In genomic region chr16:10871157-10871991, GRCh38 we compare ENCODE assay signal across 9 cellular contexts. TPM values are rescaled to one million over a fixed set of nuclear protein-coding genes. Genes with fewer than 3 reads are reported as not detected.
DNase-seq lines count a peak whose midpoint lies in the region; ATAC-seq and TF ChIP-seq lines count a peak whose summit lies in the region.
"Had no signal": no experiment of that assay in that cellular context is flagged by ENCODE, and none has a peak within 500 bp of the region (broad histone marks: within the 10 kb centered on the region; RNA-seq: fewer than 3 reads in every experiment).

No MANE protein-coding gene starts in this region.

- H3K4me1 Mint-ChIP-seq in activated CD4-positive, alpha-beta T cell treated with anti-CD3 and anti-CD28 coated beads for 36 hours, result peaks cover 51% of the 10 kb centered on the region

- intact Hi-C loops in activated CD4-positive, alpha-beta T cell treated with anti-CD3 and anti-CD28 coated beads for 36 hours (cut with DNase I, micrococcal nuclease), result loop anchor here (1.0 to 5.0 kb wide), 8 partner anchors 10 to 353 kb away; partner anchors contain the start of gene DEXI (in 1 of the 2)
- intact Hi-C loops in Panc1 (cut with micrococcal nuclease; ENCODE audit: unreplicated experiment), result no loop called here

- H3K36me3 Mint-ChIP-seq in activated CD4-positive, alpha-beta T cell treated with anti-CD3 and anti-CD28 coated beads for 36 hours (ENCODE audit: low read depth), result no peaks in the 10 kb centered on the region

- H3K4me3 ChIP-seq in Panc1 (ENCODE audit: low read depth in 2 of 2, low read length in 2 of 2) (no peak overlapping the region), lung (no peak overlapping the region), subcutaneous abdominal adipose tissue (ENCODE audit: low read depth in 1 of 5, low read length in 5 of 5) (peak overlapping the region in 1 of 5 donors; percentile 0), coronary artery (no peak overlapping the region)

- H3K27me3 ChIP-seq in Panc1 (ENCODE audit: control insufficient read depth, insufficient read depth, low read length) (peaks cover 10% of the 10 kb centered on the region), lung (ENCODE audit: control insufficient read depth, insufficient read depth) (no peaks in the 10 kb centered on the region), subcutaneous abdominal adipose tissue (ENCODE audit: control insufficient read depth in 5 of 5, insufficient read depth in 4 of 5, low read length in 5 of 5) (peaks cover 0 to 9% (median 2%) of the 10 kb centered on the region in 5 donors)

- CTCF ChIA-PET in activated CD4-positive, alpha-beta T cell treated with anti-CD3 and anti-CD28 coated beads for 36 hours (lab: Charles Lee), result interaction anchor here (0.7 to 0.9 kb wide), 3 partner anchors 13 to 66 kb away, joined by 3 to 4 read pairs (median 3); no protein-coding TSS in a partner anchor
- CTCF ChIA-PET in Panc1 (lab: Charles Lee), result interaction anchor here (0.6 kb wide), 1 partner anchor 1457 kb away, joined by 3 read pairs; no protein-coding TSS in a partner anchor

- H3K9me3 ChIP-seq in Panc1 (ENCODE audit: control insufficient read depth, insufficient read depth, low read depth, low read length) (no peaks in the 10 kb centered on the region), lung (ENCODE audit: control insufficient read depth in 2 of 2, insufficient read depth in 1 of 2, low read length in 1 of 2) (no peaks in the 10 kb centered on the region), subcutaneous abdominal adipose tissue (ENCODE audit: control insufficient read depth in 5 of 5, low read length in 5 of 5) (no peaks in the 10 kb centered on the region)

- TF ChIP-seq CTCF in Panc1 (IDR thresholded peaks at IDR 0.05) (no peak), lung (IDR thresholded peaks at IDR 0.05; ENCODE audit: control extremely low read depth, extremely low read depth) (no peak), coronary artery (IDR thresholded peaks at IDR 0.05) (no peak)

- peak overlapping the region; percentile 7 for H3K4me3 Mint-ChIP-seq in activated CD4-positive, alpha-beta T cell treated with anti-CD3 and anti-CD28 coated beads for 36 hours

- peaks cover 43% of the 10 kb centered on the region for H3K27me3 Mint-ChIP-seq in activated CD4-positive, alpha-beta T cell treated with anti-CD3 and anti-CD28 coated beads for 36 hours

- H3K9ac ChIP-seq in subcutaneous abdominal adipose tissue (ENCODE audit: low read length in 5 of 5), result peak overlapping the region in 2 of 5 donors; percentile 26 to 53

- H3K27ac ChIP-seq in Panc1 (ENCODE audit: low read length) (no peak overlapping the region), lung (ENCODE audit: low read depth in 1 of 2, low read length in 1 of 2) (peak overlapping the region in 1 of 2 donors; percentile 90), subcutaneous abdominal adipose tissue (ENCODE audit: low read depth, low read length) (peak overlapping the region; percentile 70), coronary artery (peak overlapping the region in 1 of 2 donors; percentile 75)

- H3K9me3 Mint-ChIP-seq in activated CD4-positive, alpha-beta T cell treated with anti-CD3 and anti-CD28 coated beads for 36 hours (ENCODE audit: low read depth), result no peaks in the 10 kb centered on the region

- peak; percentile 92 for ATAC-seq in activated CD4-positive, alpha-beta T cell treated with anti-CD3 and anti-CD28 coated beads for 36 hours
- ATAC-seq in HG03039 (IDR thresholded peaks at IDR 0.05; ENCODE audit: unreplicated experiment) (peak; percentile 55), Panc1 (peak; percentile 82), lung (ENCODE audit: insufficient read depth, low FRiP score) (peak; percentile 88)

- H3K36me3 ChIP-seq in Panc1 (ENCODE audit: control insufficient read depth, insufficient read depth, low read length) (no peaks in the 10 kb centered on the region), lung (ENCODE audit: control insufficient read depth in 2 of 2, insufficient read depth in 2 of 2, low read length in 2 of 2) (no peaks in the 10 kb centered on the region), subcutaneous abdominal adipose tissue (ENCODE audit: control insufficient read depth in 5 of 5, insufficient read depth in 5 of 5, low read length in 5 of 5) (no peaks in the 10 kb centered on the region)

- no peaks in the 10 kb centered on the region for H3K4me1 ChIP-seq in Panc1 (ENCODE audit: control insufficient read depth, insufficient read depth, low read length)
- H3K4me1 ChIP-seq in lung (ENCODE audit: control insufficient read depth in 2 of 2, insufficient read depth in 2 of 2, low read length in 2 of 2), result peaks cover 0 to 29% of the 10 kb centered on the region in 2 donors
- peaks cover 12 to 58% (median 32%) of the 10 kb centered on the region in 5 donors for H3K4me1 ChIP-seq in subcutaneous abdominal adipose tissue (ENCODE audit: control insufficient read depth in 5 of 5, insufficient read depth in 5 of 5, low read length in 5 of 5)

- POLR2A ChIA-PET in activated CD4-positive, alpha-beta T cell treated with anti-CD3 and anti-CD28 coated beads for 36 hours (lab: Charles Lee), result no interaction called here
- POLR2A ChIA-PET in Panc1 (lab: Charles Lee), result no interaction called here

- in situ Hi-C loops in Panc1 (cut with HindIII; ENCODE audit: low pct_unique_long_range_greater_than_20kb, low sequenced_read_pairs), result no loop called here

- H3K27ac Mint-ChIP-seq in activated CD4-positive, alpha-beta T cell treated with anti-CD3 and anti-CD28 coated beads for 36 hours, result peak overlapping the region; percentile 71

- 18 to 23% methylated on average over 10 of the region's 10 CpGs for WGBS in lung, 2 donors

- no TSS peak for BruUV-seq in Panc1 (replicated peaks; lab: Mats Ljungman, UMichigan)

- DNase-seq in activated CD4-positive, alpha-beta T cell treated with anti-CD3 and anti-CD28 coated beads for 36 hours, result peak; percentile 87
- DNase-seq in activated CD4-positive, alpha-beta T cell treated with anti-CD3 and anti-CD28 coated beads for 1 hour, result no peak
- DNase-seq in Panc1 (ENCODE audit: low read depth, low spot score) (no peak), amniotic epithelial cell (ENCODE audit: low read depth) (peak; percentile 93), lung (ENCODE audit: low spot score) (peak; percentile 81), coronary artery (ENCODE audit: low spot score) (no peak)

RNA-seq across cellular contexts. Expression of gene CIITA, which starts 5.6 kb away (rescaled TPM):
- total RNA-seq in activated CD4-positive, alpha-beta T cell treated with anti-CD3 and anti-CD28 coated beads for 36 hours, result 1 to 10 TPM in 1 of 2 experiments, under 1 TPM in 1; 0.87 to 1.4 TPM
- 0.41 TPM for total RNA-seq in Panc1 (2021; ENCODE audit: unreplicated experiment)
- 0.79 TPM for polyA plus RNA-seq in Panc1 (2012; ENCODE audit: insufficient read length)
- 10 to 100 TPM; 24.1 to 59.6 TPM for total RNA-seq in lung
- 10 to 100 TPM; 11.5 to 29.1 TPM for polyA plus RNA-seq in lung

RNA-seq across cellular contexts. Expression of gene TVP23A, which starts 52.8 kb away (rescaled TPM):
- total RNA-seq in activated CD4-positive, alpha-beta T cell treated with anti-CD3 and anti-CD28 coated beads for 36 hours, result under 1 TPM in 1 of 2 experiments, not detected in 1; 0.09 TPM
- total RNA-seq in Panc1 (2021; ENCODE audit: unreplicated experiment) (not detected), lung (1 to 10 TPM in 1 of 2 donors, under 1 TPM in 1; 0.25 to 6.1 TPM)
- 0.13 TPM for polyA plus RNA-seq in Panc1 (2012; ENCODE audit: insufficient read length)
- polyA plus RNA-seq in lung, result under 1 TPM; 0.22 to 0.25 TPM
- total RNA-seq: glomerular endothelial cell had no signal

Comparison
In these comparisons a context has a peak if more than half of its experiments do, and no peak if none do; other contexts are left out.
1. DNase-seq: peak in activated CD4-positive, alpha-beta T cell treated with anti-CD3 and anti-CD28 coated beads for 36 hours (single experiment), amniotic epithelial cell (single experiment) and lung (single experiment); none in activated CD4-positive, alpha-beta T cell treated with anti-CD3 and anti-CD28 coated beads for 1 hour (single experiment), Panc1 (single experiment) and coronary artery (single experiment).
2. RNA of gene CIITA, which starts 5.6 kb away (total RNA-seq): 24.1 to 59.6 TPM in lung; 0.87 to 1.4 TPM in activated CD4-positive, alpha-beta T cell treated with anti-CD3 and anti-CD28 coated beads for 36 hours and 0.41 TPM in Panc1 (single experiment); every median in the first group is over 10 times any median in the second.
3. Peak in every context shown above with its lines, with median percentiles within 50 percentile points of each other: ATAC-seq.